7 cellular contexts compared by ENCODE assay signal in the genomic region with DNA sequence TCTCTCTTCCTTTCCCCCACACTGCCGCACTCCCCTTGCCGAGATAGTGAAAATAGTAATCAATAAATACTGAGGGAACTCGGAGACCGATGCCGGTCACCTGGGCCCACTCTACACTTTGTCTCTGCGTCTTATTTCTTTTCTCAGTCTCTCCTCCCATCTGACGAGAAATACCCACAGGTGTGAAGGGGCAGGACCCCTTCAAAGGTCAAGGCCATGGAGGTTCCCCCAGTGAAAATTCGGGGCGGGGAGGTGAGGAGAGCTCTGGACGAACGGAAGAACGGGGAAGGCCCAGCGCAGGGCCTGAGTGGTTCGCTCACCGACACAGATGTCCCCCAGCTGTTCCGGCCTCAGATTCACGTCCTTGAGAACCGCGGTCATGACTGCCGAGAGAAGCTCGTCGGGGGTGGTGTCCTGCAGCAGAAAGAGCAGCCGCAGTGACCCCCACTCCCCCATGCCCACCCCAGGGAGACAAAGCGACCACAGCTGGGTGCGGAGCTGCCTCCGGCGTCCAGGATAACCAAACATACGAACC. TPM values are rescaled to one million over a fixed set of nuclear protein-coding genes. Genes with fewer than 3 reads are reported as not detected.
A peak's percentile ranks its signal among the peaks of the same experiment; 100 is the strongest.
DNase-seq lines count a peak whose midpoint lies in the region; ATAC-seq, FAIRE-seq and TF ChIP-seq lines count a peak whose summit lies in the region.

No MANE protein-coding gene starts in this region.

- POLR2A ChIA-PET in PC-3 (lab: Charles Lee; ENCODE audit: unreplicated experiment): interaction anchor here (0.6 to 1.4 kb wide), 3 partner anchors 11 to 29 kb away, joined by 3 to 17 read pairs (median 4); a partner anchor contains a TSS

- H3K79me2 ChIP-seq in PC-3 (ENCODE audit: low read length): peaks cover 79% of the 10 kb centered on the region

- H2AFZ ChIP-seq in PC-3 (ENCODE audit: low read length): peak overlapping the region; percentile 52

- H3K27ac ChIP-seq in PC-3 (ENCODE audit: low read length) (peak overlapping the region; percentile 95), coronary artery (peak overlapping the region; percentile 78 to 88)

- H3K4me1 ChIP-seq in PC-3 (ENCODE audit: insufficient read depth, low read length) (peaks cover 73% of the 10 kb centered on the region), mononuclear cell (ENCODE audit: insufficient read depth, low read length) (peaks cover 58% of the 10 kb centered on the region)

- peak overlapping the region; percentile 81 for H3K4me2 ChIP-seq in PC-3 (ENCODE audit: low read length)

- H3K9me3 ChIP-seq in PC-3 (ENCODE audit: low read length) (no peaks in the 10 kb centered on the region), mononuclear cell (ENCODE audit: low read depth, low read length) (no peaks in the 10 kb centered on the region)

- TF ChIP-seq CTCF in PC-3 (conservative IDR thresholded peaks at IDR 0.05; ENCODE audit: low read depth, low read length): no peak
- TF ChIP-seq CTCF in coronary artery (IDR thresholded peaks at IDR 0.05): no peak

- H3K9ac ChIP-seq in PC-3 (ENCODE audit: low read length): peak overlapping the region; percentile 86

- peaks cover 4% of the 10 kb centered on the region for H3F3A ChIP-seq in PC-3 (ENCODE audit: low read length, unreplicated experiment)

- H4K20me1 ChIP-seq in PC-3 (ENCODE audit: low read length): no peaks in the 10 kb centered on the region

- H3K27me3 ChIP-seq in PC-3 (ENCODE audit: low read length): no peaks in the 10 kb centered on the region
- H3K27me3 ChIP-seq in mononuclear cell (ENCODE audit: insufficient read depth, low read length): no peaks in the 10 kb centered on the region

- peaks cover 27% of the 10 kb centered on the region for H3K36me3 ChIP-seq in PC-3 (ENCODE audit: low read depth, low read length)

- intact Hi-C loops in PC-3 (cut with micrococcal nuclease): loop anchor here (10.0 kb wide), 2 partner anchors 318 to 1248 kb away; a partner anchor contains a TSS

- no peaks in the 10 kb centered on the region for H3K9me2 ChIP-seq in PC-3 (replicated peaks; ENCODE audit: low read length)

- ATAC-seq in PC-3 (no peak), GM18873 (IDR thresholded peaks at IDR 0.05; ENCODE audit: low FRiP score, unreplicated experiment) (no peak)

- H3K4me3 ChIP-seq in PC-3 (ENCODE audit: low read length) (peak overlapping the region; percentile 93), coronary artery (peak overlapping the region; percentile 88), mononuclear cell (ENCODE audit: low read length) (peak overlapping the region; percentile 84)

- CTCF ChIA-PET in PC-3 (lab: Charles Lee): interaction anchor here (1.1 kb wide), 1 partner anchor 210 kb away, joined by 7 read pairs; a partner anchor contains a TSS

- DNase-seq in GM19239 (ENCODE audit: insufficient read length, low spot score) (no peak), PC-3 (no peak), coronary artery (ENCODE audit: low spot score) (peak; percentile 79), Kasumi-1 (lab: John Stamatoyannopoulos, UW) (no peak), HuH-7 (ENCODE audit: low spot score) (no peak)

- BruUV-seq in PC-3 (replicated peaks; lab: Mats Ljungman, UMichigan): no TSS peak

- FAIRE-seq in GM19239 (lab: Jason Lieb, UNC): peak; percentile 35

RNA-seq across cellular contexts. Expression of a gene that starts 0.6 kb away (rescaled TPM):
- total RNA-seq in PC-3 (2014; rRNA removed) (76.4 and 94.5 TPM in 2 replicates), mononuclear cell (34.8 TPM)

RNA-seq across cellular contexts. Expression of a gene that starts 2.1 kb away (rescaled TPM):
- 17.7 and 19.1 TPM in 2 replicates for total RNA-seq in PC-3 (2014; rRNA removed)
- total RNA-seq in mononuclear cell: 23.1 TPM

RNA-seq across cellular contexts. Expression of a gene that starts 29.0 kb away (rescaled TPM):
- total RNA-seq in PC-3 (2014; rRNA removed) (42.2 and 47.7 TPM in 2 replicates), mononuclear cell (36.0 TPM)
